In the genomic region with DNA sequence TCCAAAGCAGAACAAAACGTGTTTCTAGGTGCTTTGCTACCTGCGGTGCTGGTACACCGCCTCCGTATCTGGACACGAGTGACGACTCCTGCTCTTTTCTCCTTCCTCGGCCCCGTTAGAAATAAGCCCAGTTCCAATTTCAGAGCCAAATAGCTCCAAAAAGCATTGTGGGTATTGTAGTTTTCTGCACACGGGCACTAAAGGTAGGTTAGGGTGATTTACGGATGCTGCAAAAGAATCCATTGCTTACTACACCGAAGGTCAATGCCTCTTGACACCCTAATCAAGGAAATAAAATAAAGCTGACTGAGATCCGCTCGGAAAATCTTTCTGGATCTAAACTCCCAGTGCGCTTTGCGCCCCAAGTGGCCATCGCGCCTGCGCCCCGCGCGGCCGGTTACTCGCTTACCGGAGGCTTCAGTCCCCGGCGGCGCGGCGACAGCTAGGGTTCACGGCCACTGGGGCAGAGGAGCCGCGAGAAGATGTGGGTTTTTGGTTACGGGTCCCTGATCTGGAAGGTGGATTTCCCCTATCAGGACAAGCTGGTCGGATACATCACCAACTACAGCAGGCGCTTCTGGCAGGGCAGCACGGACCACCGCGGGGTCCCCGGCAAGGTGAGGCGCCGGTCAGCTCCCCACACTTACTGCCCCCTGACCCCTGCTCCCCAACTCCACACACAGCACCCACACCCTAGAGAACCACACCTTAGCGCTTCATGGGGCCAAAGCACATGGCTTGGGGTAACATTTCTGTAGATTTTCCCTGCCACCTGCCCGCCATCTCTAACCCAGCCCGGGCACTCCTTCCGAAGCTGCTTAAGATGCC, we compare ENCODE assay signal across 8 cellular contexts. TPM values are rescaled to one million over a fixed set of nuclear protein-coding genes. Genes with fewer than 3 reads are reported as not detected.
DNase-seq lines count a peak whose midpoint lies in the region; ATAC-seq and TF ChIP-seq lines count a peak whose summit lies in the region.

A gene (plus strand): TSS at position 400 of the 828 bp plus-strand sequence. CDS start 83 bp downstream, at position 483.

- H3K27ac Mint-ChIP-seq in effector memory CD8-positive, alpha-beta T cell: peak within 1 kb of the TSS; percentile 96 to 97

- H3K9me3 Mint-ChIP-seq in effector memory CD8-positive, alpha-beta T cell: no peaks in the 10 kb centered on the region

- H3K27ac ChIP-seq in mesenchymal stem cell (ENCODE audit: low read length, poor library complexity, severe bottlenecking): peak within 1 kb of the TSS; percentile 88

- H3K27me3 Mint-ChIP-seq in effector memory CD8-positive, alpha-beta T cell: no peaks in the 10 kb centered on the region

- H3K4me3 ChIP-seq in mesenchymal stem cell (ENCODE audit: insufficient read depth in 1 of 2, low read depth in 1 of 2, low read length in 2 of 2): peak within 1 kb of the TSS; percentile 77 to 90

- H3K4me3 Mint-ChIP-seq in effector memory CD8-positive, alpha-beta T cell: peak within 1 kb of the TSS; percentile 95 to 96

- H3K9me3 ChIP-seq in mesenchymal stem cell (ENCODE audit: control insufficient read depth, low read length): no peaks in the 10 kb centered on the region

- peak within 1 kb of the TSS; percentile 95 for H3K9ac ChIP-seq in mesenchymal stem cell (ENCODE audit: low read length)

- H2BK12ac ChIP-seq in mesenchymal stem cell (ENCODE audit: low read length in 2 of 2): peak within 1 kb of the TSS in 1 of 2 experiments; percentile 6

- H3K27me3 ChIP-seq in mesenchymal stem cell (ENCODE audit: control insufficient read depth in 1 of 2, insufficient read depth in 1 of 2, low read length in 2 of 2): no peaks in the 10 kb centered on the region

- no peak within 1 kb of the TSS for H2BK5ac ChIP-seq in mesenchymal stem cell (ENCODE audit: low read depth, low read length, poor library complexity, severe bottlenecking)

- H3K4ac ChIP-seq in mesenchymal stem cell (ENCODE audit: low read depth in 1 of 2, low read length in 2 of 2): peak within 1 kb of the TSS in 1 of 2 experiments; percentile 87

- H4K8ac ChIP-seq in mesenchymal stem cell (ENCODE audit: low read length): peak within 1 kb of the TSS; percentile 8

- peaks cover 22% of the 10 kb centered on the region for H3K79me1 ChIP-seq in mesenchymal stem cell (replicated peaks; ENCODE audit: low read length, poor library complexity, severe bottlenecking)

- peak within 1 kb of the TSS; percentile 77 for H2BK15ac ChIP-seq in mesenchymal stem cell (ENCODE audit: low read depth, poor library complexity, severe bottlenecking)

- H2AK5ac ChIP-seq in mesenchymal stem cell (ENCODE audit: low read length, severe bottlenecking): no peak within 1 kb of the TSS

- peaks cover 19% of the 10 kb centered on the region for H3K36me3 Mint-ChIP-seq in effector memory CD8-positive, alpha-beta T cell (ENCODE audit: insufficient read depth)

- peak within 1 kb of the TSS; percentile 76 for H3K4me2 ChIP-seq in mesenchymal stem cell (ENCODE audit: low read length, poor library complexity, severe bottlenecking)

- no peak within 1 kb of the TSS for H2BK120ac ChIP-seq in mesenchymal stem cell (ENCODE audit: low read depth, low read length)

- CTCF ChIA-PET in activated CD8-positive, alpha-beta memory T cell treated with anti-CD3 and anti-CD28 coated beads for 36 hours (lab: Charles Lee): interaction anchor here (0.8 to 2.5 kb wide), 3 partner anchors 16 to 18 kb away, joined by 3 to 6 read pairs (median 3); no protein-coding TSS in a partner anchor

- TF ChIP-seq CTCF in GM20000 (IDR thresholded peaks at IDR 0.05; ENCODE audit: extremely low read depth, missing control alignments): no peak

- H3K14ac ChIP-seq in mesenchymal stem cell (ENCODE audit: low read length in 2 of 2): peak within 1 kb of the TSS in 1 of 2 experiments; percentile 35

- H3K36me3 ChIP-seq in mesenchymal stem cell (ENCODE audit: control insufficient read depth in 1 of 2, insufficient read depth in 2 of 2, low read depth in 1 of 2, low read length in 2 of 2): peaks cover 5 to 18% of the 10 kb centered on the region in 2 experiments

- peak within 1 kb of the TSS; percentile 44 to 82 for H3K18ac ChIP-seq in mesenchymal stem cell (ENCODE audit: low read depth in 1 of 2, low read length in 2 of 2)

- peak within 1 kb of the TSS in 1 of 2 experiments; percentile 77 for H3K23ac ChIP-seq in mesenchymal stem cell (ENCODE audit: low read length in 2 of 2)

- peak; percentile 91 for ATAC-seq in effector memory CD8-positive, alpha-beta T cell (replicated peaks)

- POLR2A ChIA-PET in activated CD8-positive, alpha-beta memory T cell treated with anti-CD3 and anti-CD28 coated beads for 36 hours (lab: Charles Lee): interaction anchor here (0.9 to 3.1 kb wide), 4 partner anchors 10 to 19 kb away, joined by 4 to 35 read pairs (median 7); a partner anchor contains a TSS

- H3K4me1 ChIP-seq in mesenchymal stem cell (ENCODE audit: control insufficient read depth, insufficient read depth, low read depth, low read length): no peaks in the 10 kb centered on the region

- H4K91ac ChIP-seq in mesenchymal stem cell (ENCODE audit: low read length): no peak within 1 kb of the TSS

- peak within 1 kb of the TSS; percentile 87 for H2AFZ ChIP-seq in mesenchymal stem cell (ENCODE audit: low read depth, low read length)

- peak; percentile 85 for DNase-seq in COR-L47 (lab: John Stamatoyannopoulos, UW)
- DNase-seq in GM20000 (ENCODE audit: low spot score): peak; percentile 83
- peak; percentile 57 for DNase-seq in HS-5 (ENCODE audit: low read depth)
- DNase-seq in NOMO-1 (lab: John Stamatoyannopoulos, UW; ENCODE audit: unreplicated experiment in 2 of 2): peak; percentile 75 to 80
- peak; percentile 81 to 82 (median 81) for DNase-seq in effector memory CD8-positive, alpha-beta T cell
- peak; percentile 88 for DNase-seq in mesenchymal stem cell
- peak; percentile 69 for DNase-seq in stimulated activated CD8-positive, alpha-beta memory T cell treated with anti-CD3 and anti-CD28 coated beads, Interleukin-12 subunit alpha, Interleukin-12 subunit beta, amount 100 ng/mL, for 4 hours (ENCODE audit: low read depth)

- H3K4me1 Mint-ChIP-seq in effector memory CD8-positive, alpha-beta T cell (ENCODE audit: low read depth in 2 of 2): peaks cover 6 to 13% of the 10 kb centered on the region in 2 donors

- WGBS in mesenchymal stem cell: under 1% methylated on average over 33 of the region's 45 CpGs

RNA-seq across cellular contexts. Expression of the gene that starts here (rescaled TPM):
- 10 to 100 TPM; 24.9 to 25.7 TPM for total RNA-seq in activated CD8-positive, alpha-beta memory T cell treated with anti-CD3 and anti-CD28 coated beads for 36 hours
- 1.2 TPM for polyA plus RNA-seq in mesenchymal stem cell (2013, experiment 1 of 2)
- polyA plus RNA-seq in mesenchymal stem cell (2013, experiment 2 of 2): 1.5 TPM

Comparison
In these comparisons a context has a peak if more than half of its experiments do, and no peak if none do; other contexts are left out.
1. Peak in every context shown above with its lines: DNase-seq, ATAC-seq, H3K4me3 ChIP-seq and H3K27ac ChIP-seq.